In genomic region chr19:3450796-3451411, GRCh38 we compare ENCODE assay signal across 9 cellular contexts. TPM values are rescaled to one million over a fixed set of nuclear protein-coding genes. Genes with fewer than 3 reads are reported as not detected.
DNase-seq lines count a peak whose midpoint lies in the region; ATAC-seq and TF ChIP-seq lines count a peak whose summit lies in the region.
"Had no signal": no experiment of that assay in that cellular context is flagged by ENCODE, and none has a peak within 500 bp of the region (broad histone marks: within the 10 kb centered on the region; RNA-seq: fewer than 3 reads in every experiment).

No MANE protein-coding gene starts in this region.

- no peak for DNase-seq in activated T-cell treated with anti-CD3 and anti-CD28 coated beads, Interleukin-2, amount 50 U/mL, for 24 hours
- DNase-seq in activated T-cell treated with anti-CD3 and anti-CD28 coated beads for 4 hours = no peak
- no peak for DNase-seq in chondrocyte (ENCODE audit: low spot score)
- peak; percentile 99 to 100 for DNase-seq in lung microvascular endothelial cell (ENCODE audit: low read depth in 2 of 2)
- no peak for DNase-seq in SKM-1 treated with dmso at 0.1 percent for 144 hours (lab: John Stamatoyannopoulos, UW; ENCODE audit: unreplicated experiment)
- no peak for DNase-seq in activated naive CD8-positive, alpha-beta T cell treated with anti-CD3 and anti-CD28 coated beads for 36 hours

- no peak for TF ChIP-seq CTCF in chondrocyte (IDR thresholded peaks at IDR 0.05)

- no peaks in the 10 kb centered on the region for H3K9me3 Mint-ChIP-seq in activated T-cell treated with anti-CD3 and anti-CD28 coated beads, Interleukin-2, amount 50 U/mL, for 24 hours
- H3K9me3 Mint-ChIP-seq in chondrocyte (ENCODE audit: low read depth) = no peaks in the 10 kb centered on the region
- H3K9me3 Mint-ChIP-seq in activated naive CD8-positive, alpha-beta T cell treated with anti-CD3 and anti-CD28 coated beads for 36 hours = no peaks in the 10 kb centered on the region

- no peak for ATAC-seq in GM19452 (IDR thresholded peaks at IDR 0.05; ENCODE audit: unreplicated experiment)
- ATAC-seq in GM21723 (IDR thresholded peaks at IDR 0.05; ENCODE audit: unreplicated experiment) = no peak

- no peak overlapping the region for H3K4me3 Mint-ChIP-seq in activated T-cell treated with anti-CD3 and anti-CD28 coated beads, Interleukin-2, amount 50 U/mL, for 24 hours
- peak overlapping the region; percentile 27 for H3K4me3 Mint-ChIP-seq in chondrocyte (ENCODE audit: unreplicated experiment)
- H3K4me3 Mint-ChIP-seq in activated naive CD8-positive, alpha-beta T cell treated with anti-CD3 and anti-CD28 coated beads for 36 hours = no peak overlapping the region

- H3K36me3 Mint-ChIP-seq in activated T-cell treated with anti-CD3 and anti-CD28 coated beads, Interleukin-2, amount 50 U/mL, for 24 hours (ENCODE audit: low read depth) = peaks cover 61% of the 10 kb centered on the region
- peaks cover 14% of the 10 kb centered on the region for H3K36me3 Mint-ChIP-seq in chondrocyte (ENCODE audit: low read depth)
- H3K36me3 Mint-ChIP-seq in activated naive CD8-positive, alpha-beta T cell treated with anti-CD3 and anti-CD28 coated beads for 36 hours = peaks cover 3% of the 10 kb centered on the region

- peak overlapping the region; percentile 74 for H3K27ac Mint-ChIP-seq in activated T-cell treated with anti-CD3 and anti-CD28 coated beads, Interleukin-2, amount 50 U/mL, for 24 hours
- peak overlapping the region; percentile 98 for H3K27ac Mint-ChIP-seq in chondrocyte (ENCODE audit: unreplicated experiment)
- H3K27ac Mint-ChIP-seq in activated naive CD8-positive, alpha-beta T cell treated with anti-CD3 and anti-CD28 coated beads for 36 hours = no peak overlapping the region

- no peaks in the 10 kb centered on the region for H3K27me3 Mint-ChIP-seq in activated T-cell treated with anti-CD3 and anti-CD28 coated beads, Interleukin-2, amount 50 U/mL, for 24 hours
- H3K27me3 Mint-ChIP-seq in chondrocyte (ENCODE audit: low read depth) = no peaks in the 10 kb centered on the region
- no peaks in the 10 kb centered on the region for H3K27me3 Mint-ChIP-seq in activated naive CD8-positive, alpha-beta T cell treated with anti-CD3 and anti-CD28 coated beads for 36 hours

- no peaks in the 10 kb centered on the region for H3K4me1 Mint-ChIP-seq in activated T-cell treated with anti-CD3 and anti-CD28 coated beads, Interleukin-2, amount 50 U/mL, for 24 hours (ENCODE audit: low read depth)
- peaks cover 13% of the 10 kb centered on the region for H3K4me1 Mint-ChIP-seq in chondrocyte (ENCODE audit: low read depth)
- no peaks in the 10 kb centered on the region for H3K4me1 Mint-ChIP-seq in activated naive CD8-positive, alpha-beta T cell treated with anti-CD3 and anti-CD28 coated beads for 36 hours

RNA-seq across cellular contexts. Expression of gene SMIM24, which starts 29.4 kb away (rescaled TPM):
- total RNA-seq in chondrocyte = not detected in 3 replicates
- total RNA-seq in lung microvascular endothelial cell = not detected in 2 replicates
- 1 to 10 TPM; 2.2 to 2.5 TPM for total RNA-seq in activated naive CD8-positive, alpha-beta T cell treated with anti-CD3 and anti-CD28 coated beads for 36 hours

RNA-seq across cellular contexts. Expression of gene SMIM44, which starts 32.3 kb away (rescaled TPM):
- total RNA-seq in chondrocyte = not detected in 3 replicates
- total RNA-seq in lung microvascular endothelial cell = not detected in 2 replicates
- not detected for total RNA-seq in activated naive CD8-positive, alpha-beta T cell treated with anti-CD3 and anti-CD28 coated beads for 36 hours
- total RNA-seq: activated CD8-positive, alpha-beta memory T cell treated with anti-CD3 and anti-CD28 coated beads for 36 hours had no signal

RNA-seq across cellular contexts. Expression of gene DOHH, which starts 49.6 kb away (rescaled TPM):
- total RNA-seq in chondrocyte (9.9 to 10.3 TPM (median 10.1 TPM) in 3 replicates), lung microvascular endothelial cell (6.8 and 10.1 TPM in 2 replicates)
- 10 to 100 TPM; 17.2 to 18.3 TPM for total RNA-seq in activated naive CD8-positive, alpha-beta T cell treated with anti-CD3 and anti-CD28 coated beads for 36 hours

RNA-seq across cellular contexts. Expression of gene FZR1, which starts 55.2 kb away (rescaled TPM):
- 35.0 to 37.6 TPM (median 36.5 TPM) in 3 replicates for total RNA-seq in chondrocyte
- 21.1 and 25.2 TPM in 2 replicates for total RNA-seq in lung microvascular endothelial cell
- 10 to 100 TPM; 32.6 to 39.6 TPM for total RNA-seq in activated naive CD8-positive, alpha-beta T cell treated with anti-CD3 and anti-CD28 coated beads for 36 hours

Comparison
In these comparisons a context has a peak if more than half of its experiments do, and no peak if none do; other contexts are left out.
1. DNase-seq: peak in lung microvascular endothelial cell (2 of 2); none in activated T-cell treated with anti-CD3 and anti-CD28 coated beads, Interleukin-2, amount 50 U/mL, for 24 hours (single experiment), activated T-cell treated with anti-CD3 and anti-CD28 coated beads for 4 hours (single experiment), chondrocyte (single experiment), SKM-1 treated with dmso at 0.1 percent for 144 hours (single experiment) and activated naive CD8-positive, alpha-beta T cell treated with anti-CD3 and anti-CD28 coated beads for 36 hours (single experiment).